In the genomic region with DNA sequence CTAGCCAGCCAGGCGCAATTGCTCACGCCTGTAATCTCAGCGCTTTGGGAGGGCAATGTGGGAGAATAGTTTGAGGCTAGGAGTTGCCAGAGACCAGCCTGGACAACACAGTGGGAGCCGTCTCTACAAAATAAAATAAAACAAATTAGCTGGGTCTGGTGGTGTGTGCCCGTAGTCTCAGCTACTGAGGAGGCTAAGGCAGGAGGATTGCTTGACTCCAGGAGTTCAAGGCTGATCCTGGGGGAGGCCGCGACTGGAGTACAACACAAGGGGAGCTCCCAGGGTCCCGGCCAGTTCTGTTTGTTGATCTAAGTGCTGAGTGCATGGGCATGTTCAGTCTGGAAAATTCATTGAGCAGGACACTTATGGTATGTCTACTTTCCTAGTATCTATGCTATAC, we compare ENCODE assay signal across 1 cellular context.
TF ChIP-seq lines count a peak whose summit lies in the region.

No MANE protein-coding gene starts in this region.

TF ChIP-seq in GM12878, 131 proteins besides CTCF, POLR2A, EP300 and RAD21:
- TF ChIP-seq, protein P1, sequence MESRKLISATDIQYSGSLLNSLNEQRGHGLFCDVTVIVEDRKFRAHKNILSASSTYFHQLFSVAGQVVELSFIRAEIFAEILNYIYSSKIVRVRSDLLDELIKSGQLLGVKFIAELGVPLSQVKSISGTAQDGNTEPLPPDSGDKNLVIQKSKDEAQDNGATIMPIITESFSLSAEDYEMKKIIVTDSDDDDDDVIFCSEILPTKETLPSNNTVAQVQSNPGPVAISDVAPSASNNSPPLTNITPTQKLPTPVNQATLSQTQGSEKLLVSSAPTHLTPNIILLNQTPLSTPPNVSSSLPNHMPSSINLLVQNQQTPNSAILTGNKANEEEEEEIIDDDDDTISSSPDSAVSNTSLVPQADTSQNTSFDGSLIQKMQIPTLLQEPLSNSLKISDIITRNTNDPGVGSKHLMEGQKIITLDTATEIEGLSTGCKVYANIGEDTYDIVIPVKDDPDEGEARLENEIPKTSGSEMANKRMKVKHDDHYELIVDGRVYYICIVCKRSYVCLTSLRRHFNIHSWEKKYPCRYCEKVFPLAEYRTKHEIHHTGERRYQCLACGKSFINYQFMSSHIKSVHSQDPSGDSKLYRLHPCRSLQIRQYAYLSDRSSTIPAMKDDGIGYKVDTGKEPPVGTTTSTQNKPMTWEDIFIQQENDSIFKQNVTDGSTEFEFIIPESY (IDR thresholded peaks at IDR 0.05), result peak; percentile 46; the same call in 1 of the 2 replicates
- TF ChIP-seq GATAD2B (conservative IDR thresholded peaks at IDR 0.05; ENCODE audit: low read depth), result no peak
- TF ChIP-seq SUPT20H (IDR thresholded peaks at IDR 0.05; ENCODE audit: borderline replicate concordance, control insufficient read depth, low read depth, low read length), result no peak
- no peak for TF ChIP-seq MYC (IDR thresholded peaks at IDR 0.05; ENCODE audit: insufficient read depth, insufficient read length, insufficient replicate concordance, low read length, severe bottlenecking)
- no peak for TF ChIP-seq KDM1A (IDR thresholded peaks at IDR 0.05; ENCODE audit: borderline replicate concordance)
- TF ChIP-seq TARDBP (IDR thresholded peaks at IDR 0.05; ENCODE audit: borderline replicate concordance), result no peak
- no peak for TF ChIP-seq SPI1 (IDR thresholded peaks at IDR 0.05; ENCODE audit: borderline replicate concordance, insufficient read depth, low read depth, low read length)
